Comparison of ENCODE assay signal across 1 cellular context in the genomic region with DNA sequence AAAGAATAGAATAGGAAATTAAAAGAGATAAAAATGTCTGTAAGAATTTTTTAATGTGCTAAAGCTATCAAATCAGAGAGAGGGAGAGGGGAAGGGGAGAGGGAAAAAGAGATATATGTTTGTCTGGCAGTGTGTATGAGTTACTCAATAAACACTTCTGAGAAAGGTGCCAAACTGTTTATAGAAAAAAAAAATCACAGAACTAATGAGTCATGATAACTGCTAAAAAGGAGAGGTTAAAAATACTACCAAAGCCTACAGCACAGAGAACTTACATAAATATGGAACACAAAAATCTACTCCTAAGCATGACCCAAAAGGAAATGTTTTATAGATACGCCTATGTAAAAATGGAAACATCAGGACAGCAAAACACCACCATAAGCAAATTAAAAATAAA.
TF ChIP-seq lines count a peak whose summit lies in the region.

No MANE protein-coding gene starts in this region.

TF ChIP-seq in HEK293, 187 proteins besides CTCF, POLR2A, EP300 and RAD21 (continued from another document):
- TF ChIP-seq, protein P1, sequence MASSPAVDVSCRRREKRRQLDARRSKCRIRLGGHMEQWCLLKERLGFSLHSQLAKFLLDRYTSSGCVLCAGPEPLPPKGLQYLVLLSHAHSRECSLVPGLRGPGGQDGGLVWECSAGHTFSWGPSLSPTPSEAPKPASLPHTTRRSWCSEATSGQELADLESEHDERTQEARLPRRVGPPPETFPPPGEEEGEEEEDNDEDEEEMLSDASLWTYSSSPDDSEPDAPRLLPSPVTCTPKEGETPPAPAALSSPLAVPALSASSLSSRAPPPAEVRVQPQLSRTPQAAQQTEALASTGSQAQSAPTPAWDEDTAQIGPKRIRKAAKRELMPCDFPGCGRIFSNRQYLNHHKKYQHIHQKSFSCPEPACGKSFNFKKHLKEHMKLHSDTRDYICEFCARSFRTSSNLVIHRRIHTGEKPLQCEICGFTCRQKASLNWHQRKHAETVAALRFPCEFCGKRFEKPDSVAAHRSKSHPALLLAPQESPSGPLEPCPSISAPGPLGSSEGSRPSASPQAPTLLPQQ (tag by site-specific recombination; IDR thresholded peaks at IDR 0.05) = no peak
- TF ChIP-seq ZNF624 (tag by site-specific recombination; IDR thresholded peaks at IDR 0.05) (no peak), ZEB2 (tag by site-specific recombination; IDR thresholded peaks at IDR 0.05) (no peak)
TF ChIP-seq in HEK293: peak in this region for 2.
